ENCODE assay signal across 34 cellular contexts in the genomic region with DNA sequence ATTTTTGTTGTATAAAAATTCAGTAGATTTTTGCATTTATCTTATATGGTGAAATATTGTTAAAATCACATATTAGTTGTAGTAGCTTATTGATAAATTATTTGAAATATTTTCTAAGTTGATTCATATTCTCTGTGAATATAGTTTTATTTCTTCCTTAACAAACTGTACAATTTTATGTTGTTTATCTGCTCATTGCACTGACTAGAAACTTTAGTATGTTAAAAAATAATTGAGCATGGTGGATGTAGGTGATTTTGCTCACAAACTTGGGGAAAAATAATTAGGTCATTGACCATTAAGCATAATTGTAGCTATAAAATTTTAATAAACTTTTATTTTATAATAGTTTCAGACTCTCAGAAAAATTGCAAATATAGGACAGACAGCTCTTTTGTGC.
"Had no signal": no experiment of that assay in that cellular context is flagged by ENCODE, and none has a peak within 500 bp of the region (broad histone marks: within the 10 kb centered on the region; RNA-seq: fewer than 3 reads in every experiment).

No MANE protein-coding gene starts in this region.

- H3K36me3 ChIP-seq: MG63 had no signal

- H3K9me3 ChIP-seq: MG63 had no signal

- H3K27ac ChIP-seq: KMS-11 had no signal

- H3K9ac ChIP-seq: KMS-11 had no signal

- H3K27me3 ChIP-seq: MG63 had no signal

- H3K4me3 ChIP-seq: MG63 had no signal

- DNase-seq: Karpas-422, Kasumi-1, KG1, MG63, MM.1S, MV-4-11, NCI-H1048, NCI-H1092, NCI-H1092 treated with DMSO at 0.1 percent for 48 hours, NCI-H1105, NCI-H1105 treated with DMSO at 0.1 percent for 48 hours, NCI-H1417, NCI-H1417 treated with DMSO at 0.1 percent for 48 hours, NCI-H1436, NCI-H1436 treated with DMSO at 0.1 percent for 48 hours, NCI-H146, NCI-H1694, NCI-H1694 treated with DMSO at 0.1 percent for 48 hours, NCI-H187, NCI-H187 treated with DMSO at 0.1 percent for 48 hours, NCI-H1930, NCI-H2029, NCI-H2029 treated with DMSO at 0.1 percent for 48 hours, NCI-H2081, NCI-H2081 treated with DMSO at 0.1 percent for 48 hours, NCI-H2107, NCI-H2171, NCI-H2227 treated with DMSO at 0.1 percent for 48 hours, NCI-H226, NCI-H345, NCI-H446, NCI-H446 treated with DMSO at 0.1 percent for 48 hours, NCI-H510A had no signal

- H3K4me2 ChIP-seq: KMS-11 had no signal
